8 cellular contexts compared by ENCODE assay signal in genomic region chr2:226800941-226801784, GRCh38. TPM values are rescaled to one million over a fixed set of nuclear protein-coding genes. Genes with fewer than 3 reads are reported as not detected.
A peak's percentile ranks its signal among the peaks of the same experiment; 100 is the strongest.
DNase-seq lines count a peak whose midpoint lies in the region; ATAC-seq, FAIRE-seq and TF ChIP-seq lines count a peak whose summit lies in the region.

No MANE protein-coding gene starts in this region.

- peaks cover 0 to 4% (median 0%) of the 10 kb centered on the region in 11 donors for H3K9me3 ChIP-seq in heart right ventricle
- H3K9me3 ChIP-seq in psoas muscle = no peaks in the 10 kb centered on the region
- no peaks in the 10 kb centered on the region for H3K9me3 ChIP-seq in vagina

- 5 to 18% methylated on average over 33 of the region's 33 CpGs for WGBS in heart right ventricle, 2 donors
- WGBS in psoas muscle, 3 donors = 43 to 50% (median 50%) methylated on average over 33 of the region's 33 CpGs

- DNase-seq in D721Med (ENCODE audit: insufficient read length, low spot score) (peak; percentile 76), HuH-7 (ENCODE audit: low spot score) (peak; percentile 88), SIG-M5 treated with dmso at 0.1 percent for 504 hours (lab: John Stamatoyannopoulos, UW; ENCODE audit: unreplicated experiment) (peak; percentile 90), heart right ventricle (peak; percentile 87 to 88), psoas muscle (peak; percentile 66 to 78), vagina (ENCODE audit: extremely low spot score in 2 of 2) (peak; percentile 89 to 96)
- DNase-seq in activated naive CD8-positive, alpha-beta T cell treated with anti-CD3 and anti-CD28 coated beads, Interleukin-2, amount 50 U/mL, for 16 hours (ENCODE audit: low read depth, low spot score) = peak; percentile 81

- H3K27me3 ChIP-seq in heart right ventricle (peaks cover 0 to 68% (median 0%) of the 10 kb centered on the region in 7 donors), psoas muscle (ENCODE audit: insufficient read depth in 3 of 3, low read length in 2 of 3) (no peaks in the 10 kb centered on the region), vagina (no peaks in the 10 kb centered on the region)

- H3K36me3 ChIP-seq in heart right ventricle = peaks cover 0 to 9% (median 0%) of the 10 kb centered on the region in 9 donors
- H3K36me3 ChIP-seq in psoas muscle (ENCODE audit: insufficient read depth in 1 of 2, low read depth in 1 of 2) = no peaks in the 10 kb centered on the region
- no peaks in the 10 kb centered on the region for H3K36me3 ChIP-seq in vagina

- H3K4me1 ChIP-seq in heart right ventricle (peaks cover 0 to 51% (median 33%) of the 10 kb centered on the region in 9 donors), psoas muscle (peaks cover 27% of the 10 kb centered on the region), vagina (peaks cover 41% of the 10 kb centered on the region)

- ATAC-seq in GM21390 (IDR thresholded peaks at IDR 0.05; ENCODE audit: unreplicated experiment) (peak; percentile 76), heart right ventricle (peak; percentile 58 to 88 (median 83)), psoas muscle (peak in 3 of 4 donors; percentile 11 to 29 (median 26))

- TF ChIP-seq CTCF in D721Med (IDR thresholded peaks at IDR 0.05; ENCODE audit: insufficient read depth, missing control alignments) = no peak
- TF ChIP-seq CTCF in heart right ventricle (IDR thresholded peaks at IDR 0.05) = no peak
- TF ChIP-seq CTCF in psoas muscle (IDR thresholded peaks at IDR 0.05) = no peak
- TF ChIP-seq CTCF in vagina (IDR thresholded peaks at IDR 0.05) = no peak

- intact Hi-C loops in heart right ventricle (cut with DNase I) (loop anchor here (2.0 to 10.0 kb wide), 16 partner anchors 181 to 1136 kb away; no protein-coding TSS in a partner anchor), psoas muscle (cut with DNase I) (loop anchor here (5.0 to 10.0 kb wide), 3 partner anchors 586 to 1134 kb away; no protein-coding TSS in a partner anchor), vagina (cut with DNase I) (loop anchor here (5.0 kb wide), 1 partner anchor 186 kb away; no protein-coding TSS in a partner anchor)

- H3K27ac ChIP-seq in heart right ventricle (peak overlapping the region; percentile 80 to 97 (median 92)), psoas muscle (peak overlapping the region; percentile 99), vagina (peak overlapping the region; percentile 95)

- FAIRE-seq in D721Med (lab: Jason Lieb, UNC) = no peak

- peak overlapping the region in 9 of 10 donors; percentile 68 to 95 (median 85) for H3K4me3 ChIP-seq in heart right ventricle
- peak overlapping the region; percentile 89 for H3K4me3 ChIP-seq in psoas muscle
- H3K4me3 ChIP-seq in vagina = peak overlapping the region; percentile 61 to 85

- peak in 1 of 2 donors; percentile 52 for TF ChIP-seq POLR2A in vagina (IDR thresholded peaks at IDR 0.05)

RNA-seq across cellular contexts. Expression of gene IRS1, which starts 1.5 kb away (rescaled TPM):
- total RNA-seq in heart right ventricle (10 to 100 TPM; 12.7 to 20.2 (median 15.1) TPM), psoas muscle (10 to 100 TPM in 3 of 4 donors, 1 to 10 TPM in 1; 6.1 to 12.2 (median 11.6) TPM), vagina (16.9 TPM)
- polyA plus RNA-seq in heart right ventricle (1 to 10 TPM; 2.2 to 5.6 TPM), psoas muscle (10 to 100 TPM in 2 of 3 donors, 1 to 10 TPM in 1; 2.5 to 21.0 (median 17.1) TPM)

RNA-seq across cellular contexts. Expression of gene RHBDD1, which starts 34.7 kb away (rescaled TPM):
- total RNA-seq in heart right ventricle (10 to 100 TPM; 28.3 to 57.1 (median 39.1) TPM), psoas muscle (10 to 100 TPM; 15.8 to 26.1 (median 20.1) TPM), vagina (27.3 TPM)
- polyA plus RNA-seq in heart right ventricle (1 to 10 TPM; 4.5 to 7.0 TPM), psoas muscle (10 to 100 TPM in 1 of 3 donors, 1 to 10 TPM in 2; 6.7 to 24.5 (median 9.2) TPM)

Comparison
In these comparisons a context has a peak if more than half of its experiments do, and no peak if none do; other contexts are left out.
1. Peak in every context shown above with its lines: DNase-seq, ATAC-seq, H3K4me3 ChIP-seq and H3K27ac ChIP-seq.
2. ATAC-seq: peak in every context shown above with its lines; median percentile 83 in heart right ventricle; 76 in GM21390; 26 in psoas muscle.